ENCODE assay signal across 33 cellular contexts in genomic region chr16:13402601-13403000, GRCh38.
"Had no signal": no experiment of that assay in that cellular context is flagged by ENCODE, and none has a peak within 500 bp of the region (broad histone marks: within the 10 kb centered on the region; RNA-seq: fewer than 3 reads in every experiment).

No MANE protein-coding gene starts in this region.

- H3K36me3 Mint-ChIP-seq: activated CD8-positive, alpha-beta memory T cell treated with anti-CD3 and anti-CD28 coated beads, Interleukin-2, amount 10 ng/mL, durations not matched to agents 7 days and 5 days; activated naive CD8-positive, alpha-beta T cell; brain; immature natural killer cell; naive B cell; T-cell had no signal

- H3K9me3 ChIP-seq: colonic mucosa, gastroesophageal sphincter, lower lobe of right lung, neutrophil, sigmoid colon, suprapubic skin, tibial artery, upper lobe of right lung had no signal

- H3K4me1 Mint-ChIP-seq: activated CD4-positive, alpha-beta T cell treated with anti-CD3 and anti-CD28 coated beads for 36 hours; activated CD8-positive, alpha-beta memory T cell treated with anti-CD3 and anti-CD28 coated beads, Interleukin-2, amount 10 ng/mL, durations not matched to agents 7 days and 5 days; brain; immature natural killer cell; naive B cell; nephron progenitor cell; T-cell had no signal

- H3K4me3 Mint-ChIP-seq: activated CD4-positive, alpha-beta T cell treated with anti-CD3 and anti-CD28 coated beads for 36 hours; activated CD8-positive, alpha-beta memory T cell treated with anti-CD3 and anti-CD28 coated beads, Interleukin-2, amount 10 ng/mL, durations not matched to agents 7 days and 5 days; activated CD8-positive, alpha-beta T cell treated with anti-CD3 and anti-CD28 coated beads, Interleukin-2, amount 10 ng/mL, durations not matched to agents 7 days and 5 days; activated naive CD8-positive, alpha-beta T cell; activated T-cell treated with anti-CD3 and anti-CD28 coated beads, Interleukin-2, amount 50 U/mL, for 72 hours; brain; immature natural killer cell; naive B cell; nephron progenitor cell; T-cell had no signal

- FAIRE-seq: endometrium had no signal

- H3K27me3 ChIP-seq: cardiac muscle cell, colonic mucosa, gastroesophageal sphincter, left lung, neutrophil, suprapubic skin, tibial artery, upper lobe of right lung had no signal

- ATAC-seq: activated CD4-positive, alpha-beta T cell treated with anti-CD3 and anti-CD28 coated beads for 36 hours; activated CD8-positive, alpha-beta memory T cell treated with anti-CD3 and anti-CD28 coated beads, Interleukin-2, amount 10 ng/mL, durations not matched to agents 7 days and 5 days; activated CD8-positive, alpha-beta T cell treated with anti-CD3 and anti-CD28 coated beads, Interleukin-2, amount 10 ng/mL, durations not matched to agents 7 days and 5 days; activated T-cell treated with anti-CD3 and anti-CD28 coated beads, Interleukin-2, amount 50 U/mL, for 72 hours; gastroesophageal sphincter; left lung; lower lobe of right lung; mucosa of descending colon; T-cell; upper lobe of right lung had no signal

- H3K27ac Mint-ChIP-seq: activated CD4-positive, alpha-beta T cell treated with anti-CD3 and anti-CD28 coated beads for 36 hours; activated CD8-positive, alpha-beta memory T cell treated with anti-CD3 and anti-CD28 coated beads, Interleukin-2, amount 10 ng/mL, durations not matched to agents 7 days and 5 days; activated CD8-positive, alpha-beta T cell treated with anti-CD3 and anti-CD28 coated beads, Interleukin-2, amount 10 ng/mL, durations not matched to agents 7 days and 5 days; activated naive CD8-positive, alpha-beta T cell; activated T-cell treated with anti-CD3 and anti-CD28 coated beads, Interleukin-2, amount 50 U/mL, for 72 hours; brain; immature natural killer cell; naive B cell; nephron progenitor cell; T-cell had no signal

- H3K27me3 Mint-ChIP-seq: activated CD4-positive, alpha-beta T cell treated with anti-CD3 and anti-CD28 coated beads for 36 hours; activated CD8-positive, alpha-beta memory T cell treated with anti-CD3 and anti-CD28 coated beads, Interleukin-2, amount 10 ng/mL, durations not matched to agents 7 days and 5 days; activated naive CD8-positive, alpha-beta T cell; T-cell had no signal

- H3K36me3 ChIP-seq: cardiac muscle cell, colonic mucosa, gastroesophageal sphincter, left lung, lower lobe of right lung, neutrophil, sigmoid colon, suprapubic skin, tibial artery, upper lobe of right lung had no signal

- H3K4me3 ChIP-seq: cardiac muscle cell, colonic mucosa, gastroesophageal sphincter, left lung, lower lobe of right lung, mucosa of descending colon, sigmoid colon, suprapubic skin, tibial artery, upper lobe of right lung had no signal

- H3K4me1 ChIP-seq: colonic mucosa, gastroesophageal sphincter, left lung, lower lobe of right lung, sigmoid colon, suprapubic skin, tibial artery, upper lobe of right lung had no signal

- H3K27ac ChIP-seq: cardiac muscle cell, colonic mucosa, epithelial cell of prostate, gastroesophageal sphincter, left lung, lower lobe of right lung, neutrophil, sigmoid colon, suprapubic skin, tibial artery, upper lobe of right lung had no signal

- H3K9me3 Mint-ChIP-seq: nephron progenitor cell had no signal

- DNase-seq: activated CD4-positive, alpha-beta T cell treated with anti-CD3 and anti-CD28 coated beads for 36 hours; activated CD4-positive, CD25-positive, alpha-beta regulatory T cell; activated CD8-positive, alpha-beta memory T cell treated with anti-CD3 and anti-CD28 coated beads, Interleukin-2, amount 10 ng/mL, durations not matched to agents 7 days and 5 days; activated CD8-positive, alpha-beta T cell treated with anti-CD3 and anti-CD28 coated beads, Interleukin-2, amount 10 ng/mL, durations not matched to agents 7 days and 5 days; activated naive CD4-positive, alpha-beta T cell treated with Interleukin-2 at 50 U/mL for 16 hours; activated T-cell treated with anti-CD3 and anti-CD28 coated beads for 4 hours; activated T-cell treated with anti-CD3 and anti-CD28 coated beads, Interleukin-2, amount 50 U/mL, for 72 hours; anterior cingulate cortex; cerebellar nuclear complex; colonic mucosa; effector CD8-positive, alpha-beta T cell; head of caudate nucleus; hippocampal formation; immature natural killer cell; left lung; lower lobe of right lung; mucosa of descending colon; naive B cell; nephron progenitor cell; sigmoid colon; stimulated activated CD4-positive, alpha-beta T cell treated with anti-CD3 and anti-CD28 coated beads, Interleukin-15, amount 100 ng/mL, for 24 hours; stimulated activated naive CD4-positive, alpha-beta T cell; T-cell; tibial artery; upper lobe of right lung had no signal
